ENCODE assay signal across 1 cellular context in the genomic region with DNA sequence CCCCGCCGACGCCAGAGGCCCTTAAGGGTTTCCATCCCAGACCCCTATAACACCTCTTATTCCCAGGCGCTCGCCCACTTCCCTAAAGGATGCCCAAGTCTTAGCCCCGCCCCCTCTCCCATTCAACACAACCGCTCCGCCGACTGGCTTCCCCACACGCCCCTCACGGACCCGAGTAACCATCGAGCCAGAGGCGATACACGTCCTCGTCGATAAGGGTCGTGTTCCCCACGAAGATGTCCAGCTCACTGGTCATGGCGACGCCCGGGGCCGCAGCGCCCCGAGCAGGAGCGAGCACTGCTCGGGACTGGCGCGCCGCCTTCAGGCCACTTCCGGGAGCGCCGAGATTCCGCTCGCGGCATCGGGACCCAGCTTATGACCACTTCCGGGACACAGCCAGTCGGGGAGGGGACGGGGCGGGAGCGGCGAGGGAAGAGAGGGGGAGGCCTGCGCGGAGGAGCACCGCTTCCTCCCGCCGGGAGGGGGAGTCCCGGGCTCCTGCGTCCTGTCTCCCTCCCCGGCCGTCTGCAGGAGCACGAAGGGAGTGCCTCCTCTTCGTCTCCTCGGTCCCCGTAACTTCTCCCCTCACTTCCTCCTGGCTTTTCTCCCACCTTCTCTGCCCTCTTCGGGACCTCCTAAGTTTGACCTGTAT.
TF ChIP-seq lines count a peak whose summit lies in the region.

TSS of gene FIBP (minus strand) at position 309 of the 652 bp plus-strand sequence. CDS start at position 256, 53 bp downstream.

TF ChIP-seq in K562, 482 proteins besides CTCF, POLR2A, EP300 and RAD21 (continued from another document and continues in another):
- TF ChIP-seq, protein P1, sequence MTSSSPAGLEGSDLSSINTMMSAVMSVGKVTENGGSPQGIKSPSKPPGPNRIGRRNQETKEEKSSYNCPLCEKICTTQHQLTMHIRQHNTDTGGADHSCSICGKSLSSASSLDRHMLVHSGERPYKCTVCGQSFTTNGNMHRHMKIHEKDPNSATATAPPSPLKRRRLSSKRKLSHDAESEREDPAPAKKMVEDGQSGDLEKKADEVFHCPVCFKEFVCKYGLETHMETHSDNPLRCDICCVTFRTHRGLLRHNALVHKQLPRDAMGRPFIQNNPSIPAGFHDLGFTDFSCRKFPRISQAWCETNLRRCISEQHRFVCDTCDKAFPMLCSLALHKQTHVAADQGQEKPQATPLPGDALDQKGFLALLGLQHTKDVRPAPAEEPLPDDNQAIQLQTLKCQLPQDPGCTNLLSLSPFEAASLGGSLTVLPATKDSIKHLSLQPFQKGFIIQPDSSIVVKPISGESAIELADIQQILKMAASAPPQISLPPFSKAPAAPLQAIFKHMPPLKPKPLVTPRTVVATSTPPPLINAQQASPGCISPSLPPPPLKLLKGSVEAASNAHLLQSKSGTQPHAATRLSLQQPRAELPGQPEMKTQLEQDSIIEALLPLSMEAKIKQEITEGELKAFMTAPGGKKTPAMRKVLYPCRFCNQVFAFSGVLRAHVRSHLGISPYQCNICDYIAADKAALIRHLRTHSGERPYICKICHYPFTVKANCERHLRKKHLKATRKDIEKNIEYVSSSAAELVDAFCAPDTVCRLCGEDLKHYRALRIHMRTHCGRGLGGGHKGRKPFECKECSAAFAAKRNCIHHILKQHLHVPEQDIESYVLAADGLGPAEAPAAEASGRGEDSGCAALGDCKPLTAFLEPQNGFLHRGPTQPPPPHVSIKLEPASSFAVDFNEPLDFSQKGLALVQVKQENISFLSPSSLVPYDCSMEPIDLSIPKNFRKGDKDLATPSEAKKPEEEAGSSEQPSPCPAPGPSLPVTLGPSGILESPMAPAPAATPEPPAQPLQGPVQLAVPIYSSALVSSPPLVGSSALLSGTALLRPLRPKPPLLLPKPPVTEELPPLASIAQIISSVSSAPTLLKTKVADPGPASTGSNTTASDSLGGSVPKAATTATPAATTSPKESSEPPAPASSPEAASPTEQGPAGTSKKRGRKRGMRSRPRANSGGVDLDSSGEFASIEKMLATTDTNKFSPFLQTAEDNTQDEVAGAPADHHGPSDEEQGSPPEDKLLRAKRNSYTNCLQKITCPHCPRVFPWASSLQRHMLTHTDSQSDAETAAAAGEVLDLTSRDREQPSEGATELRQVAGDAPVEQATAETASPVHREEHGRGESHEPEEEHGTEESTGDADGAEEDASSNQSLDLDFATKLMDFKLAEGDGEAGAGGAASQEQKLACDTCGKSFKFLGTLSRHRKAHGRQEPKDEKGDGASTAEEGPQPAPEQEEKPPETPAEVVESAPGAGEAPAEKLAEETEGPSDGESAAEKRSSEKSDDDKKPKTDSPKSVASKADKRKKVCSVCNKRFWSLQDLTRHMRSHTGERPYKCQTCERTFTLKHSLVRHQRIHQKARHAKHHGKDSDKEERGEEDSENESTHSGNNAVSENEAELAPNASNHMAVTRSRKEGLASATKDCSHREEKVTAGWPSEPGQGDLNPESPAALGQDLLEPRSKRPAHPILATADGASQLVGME (CRISPR knock-in tag; IDR thresholded peaks at IDR 0.05) = no peak
- no peak for TF ChIP-seq KHSRP (IDR thresholded peaks at IDR 0.05)
- TF ChIP-seq ZNF174 (CRISPR knock-in tag; IDR thresholded peaks at IDR 0.05) = no peak
- no peak for TF ChIP-seq SMARCB1 (IDR thresholded peaks at IDR 0.05; ENCODE audit: insufficient read length, low read depth)
- TF ChIP-seq IRF9 (tag; IDR thresholded peaks at IDR 0.05) = no peak
- 0 out of 2 replicates have a peak, but pooled peaks have one; percentile 59 for TF ChIP-seq NFRKB (IDR thresholded peaks at IDR 0.05; ENCODE audit: low read depth)
- TF ChIP-seq SNIP1 (IDR thresholded peaks at IDR 0.05; ENCODE audit: low read depth) = no peak
- no peak for TF ChIP-seq FOSL1 (tag; conservative IDR thresholded peaks at IDR 0.05)
- peak in 1 of 2 experiments; percentile 41; a peak in 1 of 4 replicates for TF ChIP-seq TBL1XR1 (IDR thresholded peaks at IDR 0.05; ENCODE audit: low read length in 2 of 2)
- TF ChIP-seq MEF2A (IDR thresholded peaks at IDR 0.05; ENCODE audit: control insufficient read depth, low read depth, low read length) = no peak
- TF ChIP-seq, protein P2, sequence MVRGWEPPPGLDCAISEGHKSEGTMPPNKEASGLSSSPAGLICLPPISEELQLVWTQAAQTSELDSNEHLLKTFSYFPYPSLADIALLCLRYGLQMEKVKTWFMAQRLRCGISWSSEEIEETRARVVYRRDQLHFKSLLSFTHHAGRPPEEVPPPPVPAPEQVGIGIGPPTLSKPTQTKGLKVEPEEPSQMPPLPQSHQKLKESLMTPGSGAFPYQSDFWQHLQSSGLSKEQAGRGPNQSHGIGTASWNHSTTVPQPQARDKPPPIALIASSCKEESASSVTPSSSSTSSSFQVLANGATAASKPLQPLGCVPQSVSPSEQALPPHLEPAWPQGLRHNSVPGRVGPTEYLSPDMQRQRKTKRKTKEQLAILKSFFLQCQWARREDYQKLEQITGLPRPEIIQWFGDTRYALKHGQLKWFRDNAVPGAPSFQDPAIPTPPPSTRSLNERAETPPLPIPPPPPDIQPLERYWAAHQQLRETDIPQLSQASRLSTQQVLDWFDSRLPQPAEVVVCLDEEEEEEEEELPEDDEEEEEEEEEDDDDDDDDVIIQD (CRISPR knock-in tag; IDR thresholded peaks at IDR 0.05) = no peak
- no peak for TF ChIP-seq JUNB (CRISPR knock-in tag; conservative IDR thresholded peaks at IDR 0.05)
- TF ChIP-seq DDX20 (tag; IDR thresholded peaks at IDR 0.05; ENCODE audit: low read depth) = no peak
- peak; percentile 55 for TF ChIP-seq NCOR1 (IDR thresholded peaks at IDR 0.05)
- TF ChIP-seq NONO (IDR thresholded peaks at IDR 0.05; ENCODE audit: low read depth in 2 of 2, low read length in 1 of 2) = peak in 1 of 2 experiments; percentile 45; a peak in 1 of 4 replicates
- no peak for TF ChIP-seq ZNF668 (CRISPR knock-in tag; IDR thresholded peaks at IDR 0.05)
- TF ChIP-seq FUS (optimal IDR thresholded peaks at IDR 0.05; ENCODE audit: low read depth, low read length) = no peak
- no peak for TF ChIP-seq CHD4 (IDR thresholded peaks at IDR 0.05; ENCODE audit: insufficient read depth, insufficient replicate concordance, low read depth, low read length, poor library complexity, severe bottlenecking)
- TF ChIP-seq, protein P3, sequence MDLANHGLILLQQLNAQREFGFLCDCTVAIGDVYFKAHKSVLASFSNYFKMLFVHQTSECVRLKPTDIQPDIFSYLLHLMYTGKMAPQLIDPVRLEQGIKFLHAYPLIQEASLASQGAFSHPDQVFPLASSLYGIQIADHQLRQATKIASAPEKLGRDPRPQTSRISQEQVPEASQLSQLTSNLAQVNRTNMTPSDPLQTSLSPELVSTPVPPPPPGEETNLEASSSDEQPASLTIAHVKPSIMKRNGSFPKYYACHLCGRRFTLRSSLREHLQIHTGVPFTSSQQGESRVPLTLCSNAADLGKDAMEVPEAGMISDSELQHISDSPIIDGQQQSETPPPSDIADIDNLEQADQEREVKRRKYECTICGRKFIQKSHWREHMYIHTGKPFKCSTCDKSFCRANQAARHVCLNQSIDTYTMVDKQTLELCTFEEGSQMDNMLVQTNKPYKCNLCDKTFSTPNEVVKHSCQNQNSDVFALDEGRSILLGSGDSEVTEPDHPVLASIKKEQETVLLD (IDR thresholded peaks at IDR 0.05) = no peak
- TF ChIP-seq, protein P4, sequence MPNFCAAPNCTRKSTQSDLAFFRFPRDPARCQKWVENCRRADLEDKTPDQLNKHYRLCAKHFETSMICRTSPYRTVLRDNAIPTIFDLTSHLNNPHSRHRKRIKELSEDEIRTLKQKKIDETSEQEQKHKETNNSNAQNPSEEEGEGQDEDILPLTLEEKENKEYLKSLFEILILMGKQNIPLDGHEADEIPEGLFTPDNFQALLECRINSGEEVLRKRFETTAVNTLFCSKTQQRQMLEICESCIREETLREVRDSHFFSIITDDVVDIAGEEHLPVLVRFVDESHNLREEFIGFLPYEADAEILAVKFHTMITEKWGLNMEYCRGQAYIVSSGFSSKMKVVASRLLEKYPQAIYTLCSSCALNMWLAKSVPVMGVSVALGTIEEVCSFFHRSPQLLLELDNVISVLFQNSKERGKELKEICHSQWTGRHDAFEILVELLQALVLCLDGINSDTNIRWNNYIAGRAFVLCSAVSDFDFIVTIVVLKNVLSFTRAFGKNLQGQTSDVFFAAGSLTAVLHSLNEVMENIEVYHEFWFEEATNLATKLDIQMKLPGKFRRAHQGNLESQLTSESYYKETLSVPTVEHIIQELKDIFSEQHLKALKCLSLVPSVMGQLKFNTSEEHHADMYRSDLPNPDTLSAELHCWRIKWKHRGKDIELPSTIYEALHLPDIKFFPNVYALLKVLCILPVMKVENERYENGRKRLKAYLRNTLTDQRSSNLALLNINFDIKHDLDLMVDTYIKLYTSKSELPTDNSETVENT (CRISPR knock-in tag; IDR thresholded peaks at IDR 0.05) = peak; percentile 14; the same call in 1 of the 2 replicates
- no peak for TF ChIP-seq FOXJ2 (tag; IDR thresholded peaks at IDR 0.05)
- no peak for TF ChIP-seq KLF1 (tag; IDR thresholded peaks at IDR 0.05)
- TF ChIP-seq ZFP36 (IDR thresholded peaks at IDR 0.05; ENCODE audit: low read depth, low read length, partially characterized antibody) = peak; percentile 22
- peak; percentile 96 for TF ChIP-seq MTA1 (IDR thresholded peaks at IDR 0.05; ENCODE audit: borderline replicate concordance)
- no peak for TF ChIP-seq LARP7 (IDR thresholded peaks at IDR 0.05)
- peak; percentile 63; the same call in 1 of the 2 replicates for TF ChIP-seq ZKSCAN1 (IDR thresholded peaks at IDR 0.05; ENCODE audit: low read depth, low read length)
- no peak for TF ChIP-seq PHB2 (IDR thresholded peaks at IDR 0.05; ENCODE audit: low read depth)
- no peak for TF ChIP-seq ZNF23 (CRISPR knock-in tag; IDR thresholded peaks at IDR 0.05)
- TF ChIP-seq ZNF75A (CRISPR knock-in tag; IDR thresholded peaks at IDR 0.05) = no peak
- TF ChIP-seq THRAP3 (IDR thresholded peaks at IDR 0.05; ENCODE audit: borderline replicate concordance) = 0 out of 2 replicates have a peak, but pooled peaks have one; percentile 19
- TF ChIP-seq RBBP5 (IDR thresholded peaks at IDR 0.05; ENCODE audit: borderline replicate concordance, insufficient read depth, low read length, poor library complexity, severe bottlenecking) = peak; percentile 85
- TF ChIP-seq, protein P5, sequence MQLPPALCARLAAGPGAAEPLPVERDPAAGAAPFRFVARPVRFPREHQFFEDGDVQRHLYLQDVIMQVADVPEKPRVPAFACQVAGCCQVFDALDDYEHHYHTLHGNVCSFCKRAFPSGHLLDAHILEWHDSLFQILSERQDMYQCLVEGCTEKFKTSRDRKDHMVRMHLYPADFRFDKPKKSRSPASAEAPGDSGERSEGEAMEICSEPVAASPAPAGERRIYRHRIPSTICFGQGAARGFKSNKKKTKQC (CRISPR knock-in tag; IDR thresholded peaks at IDR 0.05) = peak; percentile 58; the same call in 1 of the 2 replicates
- TF ChIP-seq TEAD1 (CRISPR knock-in tag; IDR thresholded peaks at IDR 0.05) = peak in 1 of 2 experiments; percentile 52; a peak in 2 of 4 replicates
- TF ChIP-seq SRSF9 (IDR thresholded peaks at IDR 0.05; ENCODE audit: borderline replicate concordance, low read depth, low read length) = no peak
- TF ChIP-seq ZNF695 (CRISPR knock-in tag; IDR thresholded peaks at IDR 0.05) = no peak
- TF ChIP-seq MECOM (CRISPR knock-in tag; IDR thresholded peaks at IDR 0.05) = no peak
- TF ChIP-seq ZNF121 (CRISPR knock-in tag; conservative IDR thresholded peaks at IDR 0.05) = no peak
- no peak for TF ChIP-seq CAMTA2 (CRISPR knock-in tag; conservative IDR thresholded peaks at IDR 0.05)
- TF ChIP-seq SRF (CRISPR knock-in tag; IDR thresholded peaks at IDR 0.05) = peak in 1 of 2 experiments; percentile 40; a peak in 1 of 4 replicates
- 0 out of 2 replicates have a peak, but pooled peaks have one; percentile 31 for TF ChIP-seq ZNF764 (CRISPR knock-in tag; IDR thresholded peaks at IDR 0.05; ENCODE audit: low read depth)
- TF ChIP-seq ZSCAN29 (IDR thresholded peaks at IDR 0.05) = no peak
- no peak for TF ChIP-seq ZNF253 (CRISPR knock-in tag; conservative IDR thresholded peaks at IDR 0.05)
- TF ChIP-seq HEY1 (CRISPR knock-in tag; IDR thresholded peaks at IDR 0.05; ENCODE audit: borderline replicate concordance) = no peak
- no peak for TF ChIP-seq ZNF436 (CRISPR knock-in tag; IDR thresholded peaks at IDR 0.05)
- TF ChIP-seq NR3C1 (CRISPR knock-in tag; IDR thresholded peaks at IDR 0.05) = no peak
- TF ChIP-seq E2F3 (CRISPR knock-in tag; IDR thresholded peaks at IDR 0.05) = no peak
- peak; percentile 27 for TF ChIP-seq ZNF384 (IDR thresholded peaks at IDR 0.05; ENCODE audit: low read depth, low read length)
- TF ChIP-seq, protein P6, sequence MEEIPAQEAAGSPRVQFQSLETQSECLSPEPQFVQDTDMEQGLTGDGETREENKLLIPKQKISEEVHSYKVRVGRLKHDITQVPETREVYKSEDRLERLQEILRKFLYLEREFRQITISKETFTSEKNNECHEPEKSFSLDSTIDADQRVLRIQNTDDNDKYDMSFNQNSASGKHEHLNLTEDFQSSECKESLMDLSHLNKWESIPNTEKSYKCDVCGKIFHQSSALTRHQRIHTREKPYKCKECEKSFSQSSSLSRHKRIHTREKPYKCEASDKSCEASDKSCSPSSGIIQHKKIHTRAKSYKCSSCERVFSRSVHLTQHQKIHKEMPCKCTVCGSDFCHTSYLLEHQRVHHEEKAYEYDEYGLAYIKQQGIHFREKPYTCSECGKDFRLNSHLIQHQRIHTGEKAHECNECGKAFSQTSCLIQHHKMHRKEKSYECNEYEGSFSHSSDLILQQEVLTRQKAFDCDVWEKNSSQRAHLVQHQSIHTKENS (CRISPR knock-in tag; IDR thresholded peaks at IDR 0.05) = no peak
- no peak for TF ChIP-seq ZNF347 (CRISPR knock-in tag; IDR thresholded peaks at IDR 0.05; ENCODE audit: low read depth)
- TF ChIP-seq KDM1A (IDR thresholded peaks at IDR 0.05) = peak in 1 of 2 experiments; percentile 58; a peak in 3 of 4 replicates
- no peak for TF ChIP-seq NCOA4 (IDR thresholded peaks at IDR 0.05; ENCODE audit: partially characterized antibody)
- no peak for TF ChIP-seq POLR3A (IDR thresholded peaks at IDR 0.05; ENCODE audit: borderline replicate concordance, extremely low read depth, insufficient read depth, insufficient read length)
- peak; percentile 17; the same call in 1 of the 2 replicates for TF ChIP-seq NCOA1 (IDR thresholded peaks at IDR 0.05; ENCODE audit: low read depth)
- TF ChIP-seq ZFPM2 (CRISPR knock-in tag; IDR thresholded peaks at IDR 0.05) = no peak
- TF ChIP-seq MYBL2 (IDR thresholded peaks at IDR 0.05; ENCODE audit: low read depth) = no peak
- no peak for TF ChIP-seq MYBL2 (CRISPR knock-in tag; IDR thresholded peaks at IDR 0.05; ENCODE audit: borderline replicate concordance)
- no peak for TF ChIP-seq RBM39 (optimal IDR thresholded peaks at IDR 0.05; ENCODE audit: low read depth, low read length)
